In the genomic region with DNA sequence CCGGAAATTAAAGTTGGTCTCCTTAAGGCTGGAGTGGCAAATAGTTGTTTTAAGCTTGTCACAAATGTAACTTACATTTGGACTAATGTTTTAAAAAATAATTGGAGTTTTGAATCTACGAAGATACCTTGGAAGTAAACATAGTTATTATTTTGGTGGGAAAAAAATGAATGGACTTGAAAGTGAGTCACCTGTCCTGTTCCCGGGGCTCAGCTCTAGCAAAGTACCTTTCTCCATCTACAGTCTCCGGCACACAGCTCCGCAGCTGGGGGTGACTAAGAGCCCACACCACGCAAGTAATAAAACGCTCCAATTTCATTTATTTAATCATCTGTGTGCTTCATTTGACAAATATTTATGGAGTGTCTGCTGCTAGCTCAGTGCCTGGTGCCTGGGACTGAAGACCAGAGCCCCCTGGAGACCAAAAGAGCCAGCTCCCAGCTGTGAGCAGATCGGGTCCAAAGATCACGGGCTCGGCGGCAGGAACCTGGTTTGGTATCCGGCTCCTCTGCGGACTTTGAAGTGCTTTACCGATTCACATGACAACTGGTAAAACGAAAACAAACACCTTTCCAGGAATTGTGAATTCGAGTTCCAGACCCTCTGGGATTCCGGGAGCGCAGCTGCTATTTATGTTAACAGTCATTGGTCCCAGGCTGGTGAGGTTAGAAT, we compare ENCODE assay signal across 8 cellular contexts. TPM values are rescaled to one million over a fixed set of nuclear protein-coding genes. Genes with fewer than 3 reads are reported as not detected.
DNase-seq lines count a peak whose midpoint lies in the region; ATAC-seq, FAIRE-seq and TF ChIP-seq lines count a peak whose summit lies in the region.

No MANE protein-coding gene starts in this region.

- peaks cover 8 to 9% of the 10 kb centered on the region in 2 donors for H3K36me3 Mint-ChIP-seq in naive B cell

- no peaks in the 10 kb centered on the region for H3K9me3 ChIP-seq in HUES64 (ENCODE audit: insufficient read depth, low read depth, low read length)
- H3K9me3 ChIP-seq in effector memory CD4-positive, alpha-beta T cell (ENCODE audit: control insufficient read depth, low read length): no peaks in the 10 kb centered on the region
- peaks cover 0 to 3% of the 10 kb centered on the region in 2 donors for H3K9me3 ChIP-seq in neuronal stem cell (replicated peaks in 1 of 2; ENCODE audit: control insufficient read depth in 2 of 2, insufficient read depth in 1 of 2, low read depth in 1 of 2, low read length in 2 of 2)

- H2BK15ac ChIP-seq in neuronal stem cell (ENCODE audit: low read length): no peak overlapping the region

- no peak overlapping the region for H3K23ac ChIP-seq in neuronal stem cell (ENCODE audit: low read depth, low read length, poor library complexity)

- H2BK12ac ChIP-seq in neuronal stem cell (ENCODE audit: low read length): no peak overlapping the region

- no peak overlapping the region for H2BK120ac ChIP-seq in neuronal stem cell (ENCODE audit: low read depth, low read length)

- H3K36me3 ChIP-seq in HUES64 (ENCODE audit: insufficient read depth, low read length) (no peaks in the 10 kb centered on the region), neuronal stem cell (replicated peaks in 1 of 2; ENCODE audit: control insufficient read depth in 2 of 2, insufficient read depth in 2 of 2, low read length in 2 of 2) (no peaks in the 10 kb centered on the region)
- H3K36me3 ChIP-seq in effector memory CD4-positive, alpha-beta T cell (ENCODE audit: control insufficient read depth, insufficient read depth, low read length): no peaks in the 10 kb centered on the region

- H3K27ac ChIP-seq in HUES64 (ENCODE audit: low read depth, low read length) (no peak overlapping the region), neuronal stem cell (replicated peaks; ENCODE audit: low read length) (no peak overlapping the region)
- no peak overlapping the region for H3K27ac ChIP-seq in effector memory CD4-positive, alpha-beta T cell (ENCODE audit: insufficient read depth, low read length, poor library complexity, severe bottlenecking)

- no peak overlapping the region for H2AK5ac ChIP-seq in neuronal stem cell (ENCODE audit: low read depth, low read length)

- no peak overlapping the region for H4K8ac ChIP-seq in neuronal stem cell (ENCODE audit: low read depth, low read length)

- no peak for TF ChIP-seq CTCF in D721Med (IDR thresholded peaks at IDR 0.05; ENCODE audit: insufficient read depth, missing control alignments)

- H3K27me3 ChIP-seq in HUES64 (ENCODE audit: insufficient read depth, low read length): peaks cover 99% of the 10 kb centered on the region
- H3K27me3 ChIP-seq in effector memory CD4-positive, alpha-beta T cell (replicated peaks; ENCODE audit: control insufficient read depth, insufficient read depth, low read length, poor library complexity, severe bottlenecking): peaks cover 23% of the 10 kb centered on the region
- H3K27me3 ChIP-seq in neuronal stem cell (ENCODE audit: control insufficient read depth in 3 of 3, insufficient read depth in 3 of 3, low read depth in 1 of 3, low read length in 3 of 3): peaks cover 24 to 99% (median 74%) of the 10 kb centered on the region in 3 experiments

- ATAC-seq in SK-N-SH treated with all-trans-retinoic acid at 6 μM for 48 hours (peak; percentile 85), naive B cell (ENCODE audit: low read depth in 2 of 2) (peak; percentile 19 to 43), GM19395 (IDR thresholded peaks at IDR 0.05; ENCODE audit: unreplicated experiment) (no peak)

- peaks cover 0 to 8% (median 5%) of the 10 kb centered on the region in 7 donors for H3K9me3 Mint-ChIP-seq in naive B cell

- no peaks in the 10 kb centered on the region for H3K79me1 ChIP-seq in neuronal stem cell (ENCODE audit: low read depth, low read length)

- no peak overlapping the region for H3K18ac ChIP-seq in neuronal stem cell (ENCODE audit: low read length)

- H3K4me3 Mint-ChIP-seq in naive B cell: peak overlapping the region; percentile 66 to 89 (median 80)

- H3K4ac ChIP-seq in neuronal stem cell (ENCODE audit: low read length): no peak overlapping the region

- no peak for FAIRE-seq in D721Med (lab: Jason Lieb, UNC)

- H3K27me3 Mint-ChIP-seq in naive B cell: peaks cover 71 to 91% (median 87%) of the 10 kb centered on the region in 3 donors

- no peak overlapping the region for H4K91ac ChIP-seq in neuronal stem cell (ENCODE audit: low read depth, low read length, poor library complexity)

- H3K14ac ChIP-seq in neuronal stem cell (ENCODE audit: low read length): no peak overlapping the region

- peaks cover 58% of the 10 kb centered on the region for H3K4me1 ChIP-seq in HUES64 (ENCODE audit: insufficient read depth, low read length)
- H3K4me1 ChIP-seq in effector memory CD4-positive, alpha-beta T cell (ENCODE audit: control insufficient read depth, insufficient read depth, low read length, poor library complexity, severe bottlenecking): peaks cover 22% of the 10 kb centered on the region
- H3K4me1 ChIP-seq in neuronal stem cell (ENCODE audit: control insufficient read depth in 2 of 2, insufficient read depth in 1 of 2, low read depth in 1 of 2, low read length in 2 of 2): peaks cover 5 to 20% of the 10 kb centered on the region in 2 donors

- H3K9ac ChIP-seq in HUES64 (ENCODE audit: low read depth, low read length) (no peak overlapping the region), neuronal stem cell (ENCODE audit: low read depth, low read length, poor library complexity) (no peak overlapping the region)

- no peak overlapping the region for H2BK5ac ChIP-seq in neuronal stem cell (ENCODE audit: low read length)

- H3K4me2 ChIP-seq in neuronal stem cell (ENCODE audit: insufficient read depth, low read length, poor library complexity, severe bottlenecking): no peak overlapping the region

- no peak overlapping the region for H2AFZ ChIP-seq in neuronal stem cell (ENCODE audit: low read length)

- peaks cover 24 to 40% (median 29%) of the 10 kb centered on the region in 3 donors for H3K4me1 Mint-ChIP-seq in naive B cell

- H3K4me3 ChIP-seq in HUES64 (ENCODE audit: low read length) (peak overlapping the region; percentile 55), neuronal stem cell (ENCODE audit: low read length in 2 of 2) (no peak overlapping the region)
- peak overlapping the region; percentile 48 for H3K4me3 ChIP-seq in effector memory CD4-positive, alpha-beta T cell (ENCODE audit: insufficient read depth, low read depth, low read length, poor library complexity, severe bottlenecking)

- H3K27ac Mint-ChIP-seq in naive B cell: peak overlapping the region in 2 of 6 donors; percentile 42 to 91

- DNase-seq in COLO668 (lab: John Stamatoyannopoulos, UW; ENCODE audit: unreplicated experiment) (peak; percentile 95), naive B cell (no peak), D721Med (ENCODE audit: insufficient read length, low spot score) (no peak), neuronal stem cell (ENCODE audit: low spot score) (no peak)
- no peak for DNase-seq in effector memory CD4-positive, alpha-beta T cell

- WGBS in HUES64: under 1% methylated on average over 17 of the region's 18 CpGs
- 100% methylated on average over 1 of the region's 18 CpGs; no CpG with 5 or more reads in 1 of the 2 donors for WGBS in neuronal stem cell (ENCODE audit: extremely low coverage in 2 of 2, insufficient read length in 2 of 2, insufficient replicate concordance in 1 of 2), 2 donors

TF ChIP-seq in SK-N-SH treated with all-trans-retinoic acid at 6 μM for 48 hours, 23 proteins besides CTCF, POLR2A, EP300 and RAD21:
- TF ChIP-seq ESRRG (CRISPR knock-in tag; IDR thresholded peaks at IDR 0.05): no peak

RNA-seq across cellular contexts. Expression of gene RIPK4, which starts 1.7 kb away (rescaled TPM):
- polyA plus RNA-seq in HUES64 (2013, experiment 1 of 2): 2.0 TPM
- polyA plus RNA-seq in HUES64 (2013, experiment 2 of 2): 2.0 TPM
- not detected for polyA plus RNA-seq in naive B cell (ENCODE audit: low read depth in 6 of 6)
- polyA plus RNA-seq in neuronal stem cell (2013, experiment 1 of 2): 0.47 TPM
- polyA plus RNA-seq in neuronal stem cell (2013, experiment 2 of 2): 0.46 TPM

Comparison
In these comparisons a context has a peak if more than half of its experiments do, and no peak if none do; other contexts are left out.
1. H3K4me3 ChIP-seq: peak in HUES64 (single experiment) and effector memory CD4-positive, alpha-beta T cell (single experiment); none in neuronal stem cell (0 of 2).